Comparison of ENCODE assay signal across 1 cellular context in genomic region chr9:33498387-33498786, GRCh38.
TF ChIP-seq lines count a peak whose summit lies in the region.

No MANE protein-coding gene starts in this region.

TF ChIP-seq in HCT116, 20 proteins besides CTCF, POLR2A, EP300 and RAD21 (continued from another document):
- TF ChIP-seq REST (IDR thresholded peaks at IDR 0.05; ENCODE audit: low read depth) (no peak), SP1 (IDR thresholded peaks at IDR 0.05; ENCODE audit: low read depth) (no peak)
